In genomic region chrX:331145-331771, GRCh38 we compare ENCODE assay signal across 8 cellular contexts. TPM values are rescaled to one million over a fixed set of nuclear protein-coding genes. Genes with fewer than 3 reads are reported as not detected.
DNase-seq lines count a peak whose midpoint lies in the region; ATAC-seq and TF ChIP-seq lines count a peak whose summit lies in the region.

No MANE protein-coding gene starts in this region.

- H3K4me1 ChIP-seq in ES-I3 (ENCODE audit: insufficient read depth, low read length) (no peaks in the 10 kb centered on the region; the same call in 1 of the 2 replicates), RWPE2 (ENCODE audit: insufficient read depth, poor library complexity, severe bottlenecking) (no peaks in the 10 kb centered on the region), psoas muscle (no peaks in the 10 kb centered on the region)

- intact Hi-C loops in psoas muscle (cut with DNase I) = no loop called here

- peak; percentile 74 for DNase-seq in RWPE2 (ENCODE audit: low spot score)
- peak; percentile 42 to 78 for DNase-seq in foreskin fibroblast
- DNase-seq in psoas muscle = peak in 1 of 2 donors; percentile 69
- no peak for DNase-seq in cerebellar cortex (ENCODE audit: low spot score)
- DNase-seq in GM10266 (ENCODE audit: extremely low spot score) = no peak
- DNase-seq in cortex of kidney (lab: John Stamatoyannopoulos, UW) = no peak
- no peak for DNase-seq in type B pancreatic cell (ENCODE audit: extremely low spot score, unreplicated experiment)

- ATAC-seq in RWPE2 (ENCODE audit: low read depth) (peak; percentile 68), psoas muscle (peak; percentile 51 to 70 (median 52))

- 7 to 22% (median 7%) methylated on average over 38 to 48 of the region's 48 CpGs for WGBS in psoas muscle, 3 donors

- no peak overlapping the region for H3K27ac ChIP-seq in RWPE2 (ENCODE audit: poor library complexity, severe bottlenecking)
- no peak overlapping the region for H3K27ac ChIP-seq in psoas muscle

- H3K4me3 ChIP-seq in RWPE2 (ENCODE audit: severe bottlenecking) = no peak overlapping the region
- H3K4me3 ChIP-seq in foreskin fibroblast (ENCODE audit: low read depth in 1 of 2, low read length in 2 of 2) = peak overlapping the region in 1 of 2 donors; percentile 28
- H3K4me3 ChIP-seq in psoas muscle = peak overlapping the region; percentile 40

- H3K27me3 ChIP-seq in RWPE2 (ENCODE audit: insufficient read depth, poor library complexity, severe bottlenecking) = peaks cover 18% of the 10 kb centered on the region
- H3K27me3 ChIP-seq in psoas muscle (ENCODE audit: insufficient read depth in 3 of 3, low read length in 2 of 3) = no peaks in the 10 kb centered on the region

- TF ChIP-seq CTCF in RWPE2 (IDR thresholded peaks at IDR 0.05; ENCODE audit: poor library complexity, severe bottlenecking) (no peak), foreskin fibroblast (IDR thresholded peaks at IDR 0.05; ENCODE audit: low read depth, low read length) (no peak), psoas muscle (IDR thresholded peaks at IDR 0.05) (no peak), GM10266 (IDR thresholded peaks at IDR 0.05; ENCODE audit: control insufficient read depth, insufficient read depth, low read depth, missing control alignments) (no peak), type B pancreatic cell (conservative IDR thresholded peaks at IDR 0.05) (no peak)

- H3K9me3 ChIP-seq in ES-I3 (ENCODE audit: control insufficient read depth, insufficient read depth, low read length) = no peaks in the 10 kb centered on the region
- H3K9me3 ChIP-seq in RWPE2 (ENCODE audit: severe bottlenecking) = no peaks in the 10 kb centered on the region
- H3K9me3 ChIP-seq in psoas muscle = no peaks in the 10 kb centered on the region

- no peaks in the 10 kb centered on the region for H3K27me3 Mint-ChIP-seq in type B pancreatic cell

- H3K36me3 Mint-ChIP-seq in type B pancreatic cell = peaks cover 5% of the 10 kb centered on the region

- no peak overlapping the region for H3K4me3 Mint-ChIP-seq in type B pancreatic cell

- H3K36me3 ChIP-seq in ES-I3 (ENCODE audit: insufficient read depth, low read length) = no peaks in the 10 kb centered on the region
- H3K36me3 ChIP-seq in RWPE2 (ENCODE audit: low read depth) = peaks cover 9% of the 10 kb centered on the region; the same call in 1 of the 2 replicates
- peaks cover 0 to 38% of the 10 kb centered on the region in 2 donors for H3K36me3 ChIP-seq in psoas muscle (ENCODE audit: insufficient read depth in 1 of 2, low read depth in 1 of 2)

- no peak overlapping the region for H3K27ac Mint-ChIP-seq in type B pancreatic cell

- no peaks in the 10 kb centered on the region for H3K9me3 Mint-ChIP-seq in type B pancreatic cell

- H3K4me1 Mint-ChIP-seq in type B pancreatic cell (ENCODE audit: unreplicated experiment) = no peaks in the 10 kb centered on the region

- peak overlapping the region; percentile 38 for H3K9ac ChIP-seq in ES-I3 (ENCODE audit: low read depth, low read length)

RNA-seq across cellular contexts. Expression of gene GTPBP6, which starts 12.7 kb away (rescaled TPM):
- 10 to 100 TPM; 48.5 to 54.5 (median 50.9) TPM for total RNA-seq in psoas muscle
- 10 to 100 TPM; 48.1 to 63.4 (median 49.0) TPM for polyA plus RNA-seq in psoas muscle
- 45.7 and 53.5 TPM in 2 replicates for total RNA-seq in type B pancreatic cell (ENCODE audit: low replicate concordance)

RNA-seq across cellular contexts. Expression of gene PLCXD1, which starts 50.1 kb away (rescaled TPM):
- total RNA-seq in psoas muscle = 1 to 10 TPM in 3 of 4 donors, under 1 TPM in 1; 0.89 to 3.0 (median 2.0) TPM
- polyA plus RNA-seq in psoas muscle = 10 to 100 TPM in 1 of 3 donors, 1 to 10 TPM in 2; 1.2 to 16.3 (median 2.3) TPM
- total RNA-seq in type B pancreatic cell (ENCODE audit: low replicate concordance) = 47.5 and 54.8 TPM in 2 replicates

RNA-seq across cellular contexts. Expression of gene PPP2R3B, which starts 55.4 kb away (rescaled TPM):
- total RNA-seq in psoas muscle (100 to 1,000 TPM in 2 of 4 donors, 10 to 100 TPM in 2; 77.2 to 156 (median 98.6) TPM), type B pancreatic cell (ENCODE audit: low replicate concordance) (33.2 and 53.4 TPM in 2 replicates)
- polyA plus RNA-seq in psoas muscle = 10 to 100 TPM; 32.3 to 71.8 (median 64.9) TPM

Comparison
In these comparisons a context has a peak if more than half of its experiments do, and no peak if none do; other contexts are left out.
1. DNase-seq: peak in RWPE2 (single experiment) and foreskin fibroblast (2 of 2); none in cerebellar cortex (single experiment), GM10266 (single experiment), cortex of kidney (single experiment) and type B pancreatic cell (single experiment).
2. RNA of gene PLCXD1, which starts 50.1 kb away (total RNA-seq): 47.5 to 54.8 TPM in type B pancreatic cell; 0.89 to 3.0 TPM in psoas muscle; every median in the first group is over 10 times any median in the second.